ENCODE assay signal across 7 cellular contexts in the genomic region with DNA sequence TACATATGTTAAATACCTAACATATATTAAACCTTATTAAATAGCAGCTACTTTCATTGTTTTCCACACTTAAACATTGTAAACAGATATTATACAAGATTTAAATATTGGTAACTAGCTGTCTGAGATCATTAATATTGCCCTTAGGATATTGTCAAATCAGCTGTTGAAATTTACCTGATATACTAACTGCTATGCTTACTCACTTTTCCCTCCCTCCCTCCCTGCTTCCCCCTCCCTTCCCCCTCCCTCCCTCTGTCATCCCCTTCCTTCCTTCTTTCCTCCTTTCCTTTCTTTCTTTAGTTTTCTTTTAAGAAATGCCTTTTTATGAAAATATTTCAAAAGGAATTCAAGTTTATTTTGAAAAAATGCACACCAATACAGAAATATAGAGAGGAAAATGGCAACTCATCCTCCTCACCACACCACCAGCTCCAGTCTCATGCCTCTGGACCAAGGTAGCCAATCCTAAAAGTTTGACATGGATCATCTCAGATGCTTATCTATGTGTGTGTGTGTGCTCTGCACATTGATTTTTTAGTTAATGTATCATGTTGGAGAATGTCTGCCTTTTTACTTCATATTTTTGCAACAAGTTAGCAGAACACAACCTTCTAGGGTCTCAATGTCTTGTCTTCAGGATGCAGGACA. TPM values are rescaled to one million over a fixed set of nuclear protein-coding genes. Genes with fewer than 3 reads are reported as not detected.
"Had no signal": no experiment of that assay in that cellular context is flagged by ENCODE, and none has a peak within 500 bp of the region (broad histone marks: within the 10 kb centered on the region; RNA-seq: fewer than 3 reads in every experiment).

No MANE protein-coding gene starts in this region.

RNA-seq across cellular contexts. Expression of gene CTAGE6, which starts 41.8 kb away (rescaled TPM):
- total RNA-seq: occipital lobe, progenitor cell of endocrine pancreas, psoas muscle, smooth muscle cell had no signal
- polyA plus RNA-seq: neural cell, psoas muscle, right cardiac atrium, smooth muscle cell, urinary bladder had no signal
